Comparison of ENCODE assay signal across 8 cellular contexts in the genomic region with DNA sequence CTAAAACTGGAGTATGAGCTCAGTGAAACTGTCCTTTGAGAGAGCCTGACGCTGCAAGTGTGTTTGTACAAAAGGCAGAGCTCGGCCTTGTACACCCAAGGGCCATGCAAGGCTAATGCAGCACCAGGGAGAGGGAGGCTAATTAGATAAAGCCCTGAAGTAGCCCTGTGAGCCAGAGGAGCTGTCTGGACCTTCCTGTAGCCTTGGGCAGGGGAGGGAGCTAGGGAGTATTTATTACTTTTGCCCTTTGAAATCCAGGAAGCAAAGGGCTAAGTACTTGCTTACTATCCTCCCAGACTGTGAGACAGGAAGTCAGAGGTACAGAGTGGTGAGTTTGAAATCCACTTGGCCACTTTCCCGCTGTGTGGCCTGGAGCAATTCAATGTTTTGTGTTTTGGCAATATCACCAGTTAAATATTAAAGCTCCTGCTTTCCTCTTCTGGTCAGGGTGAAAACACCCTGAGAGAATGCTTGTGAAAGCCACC. TPM values are rescaled to one million over a fixed set of nuclear protein-coding genes. Genes with fewer than 3 reads are reported as not detected.
DNase-seq lines count a peak whose midpoint lies in the region; ATAC-seq and TF ChIP-seq lines count a peak whose summit lies in the region.

No MANE protein-coding gene starts in this region.

- H3K4me3 ChIP-seq in duodenal mucosa (ENCODE audit: low read depth in 1 of 2, low read length in 2 of 2) = peak overlapping the region; percentile 23 to 30
- no peak overlapping the region for H3K4me3 ChIP-seq in mesodermal cell (ENCODE audit: extremely low read depth, insufficient read depth, low read length, poor library complexity, severe bottlenecking)
- H3K4me3 ChIP-seq in uterus = no peak overlapping the region

- H3K36me3 ChIP-seq in duodenal mucosa (ENCODE audit: control insufficient read depth in 1 of 2, insufficient read depth in 2 of 2, low read length in 2 of 2) = no peaks in the 10 kb centered on the region
- H3K36me3 ChIP-seq in mesodermal cell (ENCODE audit: control insufficient read depth, insufficient read depth, low read length) = no peaks in the 10 kb centered on the region
- H3K36me3 ChIP-seq in uterus = no peaks in the 10 kb centered on the region

- H3K27ac ChIP-seq in C4-2B = peak overlapping the region; percentile 84
- peak overlapping the region; percentile 91 for H3K27ac ChIP-seq in duodenal mucosa (ENCODE audit: low read depth, low read length)
- H3K27ac ChIP-seq in mesodermal cell (ENCODE audit: low read depth, low read length, severe bottlenecking) = peak overlapping the region; percentile 73
- peak overlapping the region; percentile 91 to 92 for H3K27ac ChIP-seq in uterus

- in situ Hi-C loops in SK-MEL-5 (cut with HindIII; ENCODE audit: low pct_unique_long_range_greater_than_20kb, low sequenced_read_pairs) = no loop called here

- no peaks in the 10 kb centered on the region for H3K9me3 ChIP-seq in duodenal mucosa (ENCODE audit: control insufficient read depth in 1 of 2, low read length in 2 of 2)
- no peaks in the 10 kb centered on the region for H3K9me3 ChIP-seq in mesodermal cell (ENCODE audit: control insufficient read depth, low read length)
- H3K9me3 ChIP-seq in uterus = no peaks in the 10 kb centered on the region

- WGBS in mesodermal cell (ENCODE audit: insufficient coverage in 2 of 2), 2 experiments = 80 to 92% methylated on average over 2 of the region's 3 CpGs

- H3K27me3 ChIP-seq in duodenal mucosa (ENCODE audit: control insufficient read depth in 1 of 2, insufficient read depth in 2 of 2, low read length in 2 of 2) (no peaks in the 10 kb centered on the region), uterus (no peaks in the 10 kb centered on the region)

- TF ChIP-seq CTCF in C4-2B (conservative IDR thresholded peaks at IDR 0.05) = no peak
- no peak for TF ChIP-seq CTCF in uterus (IDR thresholded peaks at IDR 0.05)

- peak; percentile 78 for DNase-seq in SK-MEL-5 (ENCODE audit: low read depth, low spot score)
- DNase-seq in uterus = peak; percentile 71 to 79
- DNase-seq in NCI-H146 (lab: John Stamatoyannopoulos, UW) = no peak

- H3K9ac ChIP-seq in duodenal mucosa (ENCODE audit: low read depth in 1 of 2, low read length in 2 of 2) = peak overlapping the region; percentile 58 to 80

- intact Hi-C loops in uterus (cut with DNase I; ENCODE audit: low total_unique reads) = no loop called here

- H3K4me1 ChIP-seq in duodenal mucosa (ENCODE audit: control insufficient read depth in 1 of 2, insufficient read depth in 2 of 2, low read length in 2 of 2) (peaks cover 23% of the 10 kb centered on the region in 2 donors), mesodermal cell (ENCODE audit: control insufficient read depth, insufficient read depth, low read length, poor library complexity, severe bottlenecking) (peaks cover 19% of the 10 kb centered on the region), uterus (peaks cover 5 to 12% of the 10 kb centered on the region in 2 donors)

- ATAC-seq in GM19043 (IDR thresholded peaks at IDR 0.05; ENCODE audit: low read depth, unreplicated experiment) (peak; percentile 58), HG03159 (IDR thresholded peaks at IDR 0.05; ENCODE audit: unreplicated experiment) (peak; percentile 60)

- no peak for TF ChIP-seq POLR2A in uterus (IDR thresholded peaks at IDR 0.05)

RNA-seq across cellular contexts. Expression of a gene that starts 10.2 kb away (rescaled TPM):
- 1,308 and 1,481 TPM in 2 replicates for total RNA-seq in SK-MEL-5 (2014; rRNA removed; shearing (Covaris generic))
- polyA plus RNA-seq in SK-MEL-5 (2015; cell fraction: cytosol; rRNA removed) = 1,753 and 1,769 TPM in 2 replicates
- polyA plus RNA-seq in SK-MEL-5 (2015; cell fraction: nucleus; rRNA removed) = 769 and 822 TPM in 2 replicates
- polyA plus RNA-seq in mesodermal cell (2013, experiment 1 of 2) = 474 TPM
- polyA plus RNA-seq in mesodermal cell (2013, experiment 2 of 2) = 492 TPM
- 100 to 1,000 TPM; 147 to 249 (median 182) TPM for total RNA-seq in uterus

RNA-seq across cellular contexts. Expression of a gene that starts 27.9 kb away (rescaled TPM):
- total RNA-seq in SK-MEL-5 (2014; rRNA removed; shearing (Covaris generic)) = not detected in 2 replicates
- polyA plus RNA-seq in SK-MEL-5 (2015; cell fraction: cytosol; rRNA removed) = not detected in 2 replicates
- not detected in 2 replicates for polyA plus RNA-seq in SK-MEL-5 (2015; cell fraction: nucleus; rRNA removed)
- polyA plus RNA-seq in mesodermal cell (2013, experiment 1 of 2) = not detected
- polyA plus RNA-seq in mesodermal cell (2013, experiment 2 of 2) = not detected
- not detected for total RNA-seq in uterus

Comparison
In these comparisons a context has a peak if more than half of its experiments do, and no peak if none do; other contexts are left out.
1. H3K4me3 ChIP-seq: peak in duodenal mucosa (2 of 2); none in mesodermal cell (single experiment) and uterus (0 of 2).
2. Peak in every context shown above with its lines, with median percentiles within 50 percentile points of each other: H3K27ac ChIP-seq.